23 cellular contexts compared by ENCODE assay signal in the genomic region with DNA sequence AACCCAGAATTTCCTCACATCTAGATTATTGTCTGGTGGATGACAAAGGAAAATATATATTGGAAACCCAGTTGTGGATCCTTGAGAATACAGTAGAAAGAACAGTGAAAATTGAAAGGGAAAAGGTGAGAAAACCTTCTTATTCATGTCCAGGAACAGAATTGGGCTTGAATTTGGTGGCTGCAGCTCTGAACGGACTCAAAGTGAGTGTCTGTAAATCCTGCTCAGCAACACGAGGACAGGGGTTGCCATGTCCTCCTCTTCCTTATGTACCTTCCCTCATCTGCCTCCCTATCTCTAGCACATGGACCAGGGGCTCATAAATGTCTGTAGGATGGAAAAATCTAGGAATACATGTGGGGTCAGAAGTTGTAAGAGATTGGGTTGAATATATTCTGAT.
"Had no signal": no experiment of that assay in that cellular context is flagged by ENCODE, and none has a peak within 500 bp of the region (broad histone marks: within the 10 kb centered on the region; RNA-seq: fewer than 3 reads in every experiment).

No MANE protein-coding gene starts in this region.

- H3K4me1 ChIP-seq: gastrocnemius medialis, left ventricle myocardium inferior, parathyroid adenoma, psoas muscle, right lobe of liver, stomach, transverse colon had no signal

- ATAC-seq: esophagus mucosa, gastrocnemius medialis, lower lobe of right lung, psoas muscle, right lobe of liver had no signal

- H3K79me2 ChIP-seq: parathyroid adenoma had no signal

- H2AFZ ChIP-seq: parathyroid adenoma had no signal

- H3K36me3 ChIP-seq: gastrocnemius medialis, left ventricle myocardium inferior, lower lobe of right lung, right lobe of liver, stomach, thoracic aorta, transverse colon had no signal

- H3K9ac ChIP-seq: parathyroid adenoma had no signal

- H3K4me1 Mint-ChIP-seq: immature natural killer cell, nephron progenitor cell had no signal

- H3K27ac Mint-ChIP-seq: immature natural killer cell, nephron progenitor cell had no signal

- H3K27me3 ChIP-seq: gastrocnemius medialis, right lobe of liver had no signal

- DNase-seq: effector memory CD4-positive, alpha-beta T cell; gastrocnemius medialis; immature natural killer cell; left ventricle myocardium inferior; lower lobe of right lung; mesenchymal stem cell; midbrain; nephron progenitor cell; psoas muscle; retina; right lobe of liver; stimulated activated CD4-positive, alpha-beta T cell treated with anti-CD3 and anti-CD28 coated beads, Interleukin-15, amount 100 ng/mL, for 24 hours; stimulated activated CD4-positive, alpha-beta T cell treated with anti-CD3 and anti-CD28 coated beads, Interleukin-1b, Interleukin-23, amount 100 ng/mL, for 48 hours; stimulated activated CD4-positive, alpha-beta T cell treated with anti-CD3 and anti-CD28 coated beads, Interleukin-4, amount 100 ng/mL, for 24 hours; stimulated activated naive CD4-positive, alpha-beta T cell; stomach; substantia nigra; transverse colon had no signal

- H3K4me3 ChIP-seq: gastrocnemius medialis, left ventricle myocardium inferior, lower lobe of right lung, psoas muscle, right lobe of liver, stomach, thoracic aorta, transverse colon had no signal

- H3K9me3 ChIP-seq: gastrocnemius medialis, left ventricle myocardium inferior, lower lobe of right lung, psoas muscle, right lobe of liver, stomach, thoracic aorta, transverse colon had no signal

- FAIRE-seq: endometrium, keratinocyte had no signal

- H3K4me3 Mint-ChIP-seq: immature natural killer cell, nephron progenitor cell had no signal

- H3K36me3 Mint-ChIP-seq: immature natural killer cell had no signal

- H3K27ac ChIP-seq: gastrocnemius medialis, left ventricle myocardium inferior, lower lobe of right lung, parathyroid adenoma, psoas muscle, right lobe of liver, stomach, thoracic aorta had no signal
